ENCODE assay signal across 1 cellular context in genomic region chr22:46241397-46242007, GRCh38.
TF ChIP-seq lines count a peak whose summit lies in the region.

No MANE protein-coding gene starts in this region.

TF ChIP-seq in SK-N-SH, 30 proteins besides CTCF, POLR2A, EP300 and RAD21 (continued from another document):
- no peak for TF ChIP-seq REST (IDR thresholded peaks at IDR 0.05; ENCODE audit: low read depth, low read length)
